Comparison of ENCODE assay signal across 19 cellular contexts in the genomic region with DNA sequence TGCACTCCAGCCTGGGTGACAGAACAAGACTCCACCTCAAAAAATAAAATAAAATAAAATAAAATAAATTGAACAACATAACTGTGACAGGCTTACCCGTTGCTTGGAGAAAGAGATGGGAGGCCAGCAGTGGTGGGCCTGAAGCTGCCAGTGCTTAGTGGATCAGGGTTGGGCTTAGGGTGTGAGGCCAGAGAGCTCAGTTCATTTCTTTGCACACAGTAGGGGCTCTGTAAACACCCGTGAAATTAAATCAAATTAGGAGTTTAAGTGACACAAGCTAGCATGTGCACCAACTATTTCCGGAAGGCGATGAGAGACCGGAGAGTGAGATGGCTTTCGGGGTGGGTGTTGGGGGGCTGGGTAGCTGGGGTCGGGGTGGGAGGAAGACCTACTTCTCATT.
"Had no signal": no experiment of that assay in that cellular context is flagged by ENCODE, and none has a peak within 500 bp of the region (broad histone marks: within the 10 kb centered on the region; RNA-seq: fewer than 3 reads in every experiment).

No MANE protein-coding gene starts in this region.

- H3K27ac ChIP-seq: RWPE1 had no signal

- DNase-seq: IMR-90, KG1, NCI-H1092, NCI-H1105 treated with DMSO at 0.1 percent for 48 hours, NCI-H1417 treated with DMSO at 0.1 percent for 48 hours, NCI-H1694, NCI-H187 treated with DMSO at 0.1 percent for 48 hours, NCI-H2029 treated with DMSO at 0.1 percent for 48 hours, NCI-H2171 treated with DMSO at 0.1 percent for 48 hours, NCI-H2227 treated with DMSO at 0.1 percent for 48 hours, NCI-H526 treated with DMSO at 0.1 percent for 48 hours, NCI-H748 treated with DMSO at 0.1 percent for 48 hours, SHP77, SW 1271 had no signal

- H3K4me3 ChIP-seq: MG63 had no signal

- H3K9me3 ChIP-seq: MG63, SK-N-SH had no signal

- H3K4me1 Mint-ChIP-seq: T-cell had no signal

- H3K36me3 Mint-ChIP-seq: T-cell had no signal

- H3K9me3 Mint-ChIP-seq: T-cell had no signal

- H3K27ac Mint-ChIP-seq: T-cell had no signal

- ATAC-seq: Panc1, T-cell had no signal

- H3K27me3 ChIP-seq: MG63 had no signal

- H3K36me3 ChIP-seq: MG63 had no signal

- H3K4me3 Mint-ChIP-seq: T-cell had no signal
